ENCODE assay signal across 5 cellular contexts in the genomic region with DNA sequence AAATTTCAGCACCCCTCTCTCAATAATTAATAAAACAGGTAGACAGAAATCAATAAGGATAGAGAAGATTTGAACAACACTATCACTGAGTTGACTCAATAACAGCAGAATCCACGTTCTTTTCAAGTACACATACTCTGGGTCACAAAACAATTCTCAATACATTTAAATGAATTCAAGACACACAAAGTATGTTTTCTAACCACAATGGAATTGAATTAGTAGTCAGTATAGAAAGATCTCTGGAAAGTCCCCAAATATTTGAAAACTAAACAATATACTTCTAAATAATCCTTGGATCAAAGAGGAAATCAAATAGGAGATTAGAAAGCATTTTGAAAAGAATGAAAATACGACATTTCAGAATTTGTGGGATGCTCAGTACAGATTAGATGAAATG.
"Had no signal": no experiment of that assay in that cellular context is flagged by ENCODE, and none has a peak within 500 bp of the region (broad histone marks: within the 10 kb centered on the region; RNA-seq: fewer than 3 reads in every experiment).

No MANE protein-coding gene starts in this region.

- H3K9me3 Mint-ChIP-seq: GM23338, H9 had no signal

- H3K27me3 Mint-ChIP-seq: IgD-negative memory B cell had no signal

- DNase-seq: H9, HCEC 1CT, KBM-7 had no signal

- ATAC-seq: GM23338 had no signal

- H3K27ac Mint-ChIP-seq: GM23338, H9, IgD-negative memory B cell had no signal

- H3K4me1 Mint-ChIP-seq: GM23338 had no signal

- H3K4me2 ChIP-seq: GM23338 had no signal

- H3K4me3 Mint-ChIP-seq: GM23338, H9 had no signal

- H2AFZ ChIP-seq: GM23338 had no signal

- H3K4me3 ChIP-seq: GM23338 had no signal
